Comparison of ENCODE assay signal across 18 cellular contexts in the genomic region with DNA sequence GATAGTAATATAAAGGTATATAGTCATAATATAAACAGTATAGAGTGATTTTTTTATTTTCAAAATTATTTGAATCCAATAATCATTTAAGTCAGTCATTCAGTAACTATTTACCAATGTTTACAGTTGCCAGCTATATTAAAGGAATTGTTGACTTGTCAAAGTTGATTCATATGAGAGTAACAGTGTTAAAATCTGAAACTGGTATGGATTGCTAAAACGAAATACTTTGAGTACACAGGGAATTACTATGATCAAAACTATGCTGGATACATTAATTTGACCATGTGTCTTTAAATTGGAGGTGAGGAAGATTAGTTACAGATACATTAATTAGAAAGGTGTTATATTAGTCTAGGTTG.
"Had no signal": no experiment of that assay in that cellular context is flagged by ENCODE, and none has a peak within 500 bp of the region (broad histone marks: within the 10 kb centered on the region; RNA-seq: fewer than 3 reads in every experiment).

No MANE protein-coding gene starts in this region.

- H3K9me3 ChIP-seq: breast epithelium, gastrocnemius medialis, stomach had no signal

- H3K27me3 ChIP-seq: breast epithelium, gastrocnemius medialis, stomach had no signal

- H3K4me1 ChIP-seq: breast epithelium, gastrocnemius medialis had no signal

- H3K36me3 ChIP-seq: breast epithelium, gastrocnemius medialis, stomach, WERI-Rb-1 had no signal

- H3K4me3 ChIP-seq: breast epithelium, gastrocnemius medialis, lung, stomach had no signal

- DNase-seq: activated CD4-positive, alpha-beta memory T cell treated with anti-CD3 and anti-CD28 coated beads for 36 hours; activated CD4-positive, alpha-beta T cell treated with anti-CD3 and anti-CD28 coated beads for 4 hours; activated effector memory CD4-positive, alpha-beta T cell treated with Interleukin-2 at 50 U/mL for 16 hours; activated naive CD4-positive, alpha-beta T cell treated with anti-CD3 and anti-CD28 coated beads, Interleukin-2, amount 10 ng/mL, durations not matched to agents 7 days and 5 days; activated naive CD8-positive, alpha-beta T cell treated with anti-CD3 and anti-CD28 coated beads, Interleukin-2, amount 50 U/mL, for 24 hours; activated T-cell treated with anti-CD3 and anti-CD28 coated beads, Interleukin-2, amount 50 U/mL, for 24 hours; aorta; effector CD8-positive, alpha-beta T cell; gastrocnemius medialis; head of caudate nucleus; nucleus accumbens; stimulated activated CD4-positive, alpha-beta T cell treated with anti-CD3 and anti-CD28 coated beads, Interleukin-2, amount 100 ng/mL, for 48 hours; stomach; WERI-Rb-1 had no signal

- ATAC-seq: activated naive CD8-positive, alpha-beta T cell treated with anti-CD3 and anti-CD28 coated beads, Interleukin-2, amount 50 U/mL, for 24 hours; esophagus mucosa; gastrocnemius medialis; natural killer cell treated with Interleukin-12 subunit alpha and Interleukin-12 subunit beta and Interleukin-15 and Interleukin-18, amount 100 ng/mL, for 72 hours had no signal

- H3K27ac ChIP-seq: breast epithelium, gastrocnemius medialis, stomach, WERI-Rb-1 had no signal
